15 cellular contexts compared by ENCODE assay signal in genomic region chr13:103157434-103158145, GRCh38.
DNase-seq lines count a peak whose midpoint lies in the region; ATAC-seq and TF ChIP-seq lines count a peak whose summit lies in the region.
"Had no signal": no experiment of that assay in that cellular context is flagged by ENCODE, and none has a peak within 500 bp of the region (broad histone marks: within the 10 kb centered on the region; RNA-seq: fewer than 3 reads in every experiment).

No MANE protein-coding gene starts in this region.

- H3K9me3 ChIP-seq in mucosa of descending colon, result no peaks in the 10 kb centered on the region
- H3K9me3 ChIP-seq: BE2C had no signal

- H3K27me3 ChIP-seq in foreskin keratinocyte, result no peaks in the 10 kb centered on the region
- H3K27me3 ChIP-seq: BE2C had no signal

- no peak for ATAC-seq in foreskin keratinocyte
- ATAC-seq in mucosa of descending colon, result no peak
- ATAC-seq: GM23338 had no signal

- TF ChIP-seq CTCF in foreskin keratinocyte (conservative IDR thresholded peaks at IDR 0.05) (no peak), mucosa of descending colon (IDR thresholded peaks at IDR 0.05) (no peak)

- H3K4me3 ChIP-seq in mucosa of descending colon, result no peak overlapping the region
- H3K4me3 ChIP-seq: GM23338 had no signal

- intact Hi-C loops in mucosa of descending colon (cut with DNase I, micrococcal nuclease), result no loop called here

- H3K4me1 ChIP-seq in foreskin keratinocyte, result peaks cover 4% of the 10 kb centered on the region
- no peaks in the 10 kb centered on the region for H3K4me1 ChIP-seq in mucosa of descending colon (ENCODE audit: low read depth)
- H3K4me1 ChIP-seq: BE2C had no signal

- H3K27ac ChIP-seq in epithelial cell of prostate, result peak overlapping the region; percentile 42
- H3K27ac ChIP-seq in foreskin keratinocyte, result no peak overlapping the region
- H3K27ac ChIP-seq: HL-60 had no signal

- DNase-seq in Ammon's horn (ENCODE audit: low spot score), result peak; percentile 15
- DNase-seq in NCI-H226, result peak; percentile 40
- DNase-seq in cerebellar cortex (ENCODE audit: low spot score), result peak; percentile 91
- DNase-seq in epithelial cell of prostate (ENCODE audit: low read depth, low spot score), result no peak
- no peak for DNase-seq in stimulated activated naive CD4-positive, alpha-beta T cell (lab: John Stamatoyannopoulos, UW)
- DNase-seq in foreskin keratinocyte, result no peak
- DNase-seq in mucosa of descending colon, result no peak
- DNase-seq: BE2C; CD4-positive, alpha-beta T cell; DMS153; DMS79; GF-D8; HCEC 1CT had no signal

- no peaks in the 10 kb centered on the region for H3K36me3 ChIP-seq in mucosa of descending colon (ENCODE audit: low read depth)
- H3K36me3 ChIP-seq: BE2C had no signal

Comparison
In these comparisons a context has a peak if more than half of its experiments do, and no peak if none do; other contexts are left out.
1. DNase-seq: peak in Ammon's horn (single experiment), NCI-H226 (single experiment) and cerebellar cortex (single experiment); none in epithelial cell of prostate (single experiment), stimulated activated naive CD4-positive, alpha-beta T cell (0 of 6), foreskin keratinocyte (0 of 2) and mucosa of descending colon (0 of 3).